1 cellular context compared by ENCODE assay signal in the genomic region with DNA sequence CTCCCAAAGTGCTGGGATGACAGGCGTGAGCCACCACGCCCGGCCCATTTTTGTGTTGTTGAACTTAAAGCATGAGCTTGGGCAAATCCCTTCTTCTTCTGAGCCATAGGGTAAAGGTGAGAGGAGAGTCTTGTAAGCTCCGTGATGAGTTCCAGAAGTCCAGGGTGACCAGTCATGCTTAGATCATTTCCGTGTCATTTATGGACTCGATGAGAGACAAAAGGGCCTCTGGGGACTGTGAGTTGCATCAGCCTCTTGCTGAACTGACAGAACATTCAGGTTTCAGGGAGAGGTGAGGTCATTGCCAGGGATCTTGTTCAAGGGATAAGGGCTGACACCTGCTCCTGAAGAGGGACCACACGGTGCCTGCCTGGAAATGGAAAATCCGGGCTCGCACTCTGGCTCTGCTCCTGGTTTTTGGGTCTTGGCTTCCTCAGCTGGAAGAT.
TF ChIP-seq lines count a peak whose summit lies in the region.

No MANE protein-coding gene starts in this region.

TF ChIP-seq in HepG2, 621 proteins besides CTCF, POLR2A, EP300 and RAD21 (continued from another document and continues in another):
- TF ChIP-seq, protein P1, sequence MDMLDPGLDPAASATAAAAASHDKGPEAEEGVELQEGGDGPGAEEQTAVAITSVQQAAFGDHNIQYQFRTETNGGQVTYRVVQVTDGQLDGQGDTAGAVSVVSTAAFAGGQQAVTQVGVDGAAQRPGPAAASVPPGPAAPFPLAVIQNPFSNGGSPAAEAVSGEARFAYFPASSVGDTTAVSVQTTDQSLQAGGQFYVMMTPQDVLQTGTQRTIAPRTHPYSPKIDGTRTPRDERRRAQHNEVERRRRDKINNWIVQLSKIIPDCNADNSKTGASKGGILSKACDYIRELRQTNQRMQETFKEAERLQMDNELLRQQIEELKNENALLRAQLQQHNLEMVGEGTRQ (IDR thresholded peaks at IDR 0.05; ENCODE audit: low read depth, low read length), result no peak
- TF ChIP-seq, protein P1 (CRISPR knock-in tag; IDR thresholded peaks at IDR 0.05; ENCODE audit: borderline replicate concordance), result no peak
- TF ChIP-seq ESRRA (CRISPR knock-in tag; IDR thresholded peaks at IDR 0.05; ENCODE audit: low read depth) (no peak), KDM2A (CRISPR knock-in tag; IDR thresholded peaks at IDR 0.05; ENCODE audit: borderline replicate concordance, low read depth) (no peak; the same call in 1 of the 2 replicates), ZNF333 (CRISPR knock-in tag; IDR thresholded peaks at IDR 0.05; ENCODE audit: borderline replicate concordance) (no peak), HOXD1 (CRISPR knock-in tag; IDR thresholded peaks at IDR 0.05) (no peak), TOPORS (CRISPR knock-in tag; IDR thresholded peaks at IDR 0.05) (no peak), ZBTB3 (CRISPR knock-in tag; IDR thresholded peaks at IDR 0.05; ENCODE audit: borderline replicate concordance, low read depth) (no peak), SNAI1 (CRISPR knock-in tag; IDR thresholded peaks at IDR 0.05; ENCODE audit: borderline replicate concordance) (no peak), MAFF (IDR thresholded peaks at IDR 0.05; ENCODE audit: low read depth, low read length) (peak; percentile 61; the same call in 1 of the 2 replicates), MLLT10 (CRISPR knock-in tag; IDR thresholded peaks at IDR 0.05) (no peak), NFRKB (IDR thresholded peaks at IDR 0.05) (no peak), ZNF382 (CRISPR knock-in tag; IDR thresholded peaks at IDR 0.05; ENCODE audit: borderline replicate concordance) (no peak), HMGA1 (CRISPR knock-in tag; conservative IDR thresholded peaks at IDR 0.05) (no peak), KAT2B (IDR thresholded peaks at IDR 0.05; ENCODE audit: borderline replicate concordance, low read depth, low read length) (no peak), ZNF383 (CRISPR knock-in tag; IDR thresholded peaks at IDR 0.05; ENCODE audit: borderline replicate concordance) (no peak), ZNF619 (CRISPR knock-in tag; IDR thresholded peaks at IDR 0.05) (no peak), NFE2 (CRISPR knock-in tag; IDR thresholded peaks at IDR 0.05) (no peak), DPF2 (CRISPR knock-in tag; IDR thresholded peaks at IDR 0.05; ENCODE audit: borderline replicate concordance, low read depth) (no peak), ATRX (CRISPR knock-in tag; IDR thresholded peaks at IDR 0.05; ENCODE audit: borderline replicate concordance) (no peak), ZSCAN31 (CRISPR knock-in tag; IDR thresholded peaks at IDR 0.05; ENCODE audit: low read depth) (no peak), CBX1 (IDR thresholded peaks at IDR 0.05; ENCODE audit: low read depth) (no peak), ZNF431 (CRISPR knock-in tag; IDR thresholded peaks at IDR 0.05; ENCODE audit: borderline replicate concordance, low read depth) (no peak), CBX5 (CRISPR knock-in tag; IDR thresholded peaks at IDR 0.05; ENCODE audit: borderline replicate concordance) (no peak), ZSCAN21 (CRISPR knock-in tag; IDR thresholded peaks at IDR 0.05; ENCODE audit: borderline replicate concordance) (no peak), ZNF329 (CRISPR knock-in tag; IDR thresholded peaks at IDR 0.05; ENCODE audit: low read depth) (no peak), KLF16 (CRISPR knock-in tag; IDR thresholded peaks at IDR 0.05) (no peak), ZNF251 (CRISPR knock-in tag; IDR thresholded peaks at IDR 0.05) (no peak), ETV5 (CRISPR knock-in tag; IDR thresholded peaks at IDR 0.05; ENCODE audit: borderline replicate concordance) (peak; percentile 71; the same call in 1 of the 2 replicates), NR2F6 (IDR thresholded peaks at IDR 0.05) (no peak), NR2F6 (CRISPR knock-in tag; IDR thresholded peaks at IDR 0.05) (0 out of 2 replicates have a peak, but pooled peaks have one; percentile 29), SNRNP70 (IDR thresholded peaks at IDR 0.05; ENCODE audit: low read depth, low read length) (no peak), HNRNPH1 (optimal IDR thresholded peaks at IDR 0.05; ENCODE audit: low read depth, low read length) (no peak), ZNF891 (CRISPR knock-in tag; IDR thresholded peaks at IDR 0.05) (no peak), TEAD2 (CRISPR knock-in tag; IDR thresholded peaks at IDR 0.05) (no peak), ZNF180 (CRISPR knock-in tag; IDR thresholded peaks at IDR 0.05; ENCODE audit: borderline replicate concordance, low read depth) (no peak), NFIC (IDR thresholded peaks at IDR 0.05; ENCODE audit: low read length) (peak; percentile 46; the same call in 1 of the 2 replicates), RBFOX2 (IDR thresholded peaks at IDR 0.05; ENCODE audit: low read depth, low read length) (no peak), CEBPG (CRISPR knock-in tag; IDR thresholded peaks at IDR 0.05) (peak; percentile 97), ZBTB38 (CRISPR knock-in tag; IDR thresholded peaks at IDR 0.05) (no peak)
- TF ChIP-seq, protein P2, sequence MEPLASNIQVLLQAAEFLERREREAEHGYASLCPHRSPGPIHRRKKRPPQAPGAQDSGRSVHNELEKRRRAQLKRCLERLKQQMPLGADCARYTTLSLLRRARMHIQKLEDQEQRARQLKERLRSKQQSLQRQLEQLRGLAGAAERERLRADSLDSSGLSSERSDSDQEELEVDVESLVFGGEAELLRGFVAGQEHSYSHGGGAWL (CRISPR knock-in tag; IDR thresholded peaks at IDR 0.05), result no peak
- TF ChIP-seq, protein P3, sequence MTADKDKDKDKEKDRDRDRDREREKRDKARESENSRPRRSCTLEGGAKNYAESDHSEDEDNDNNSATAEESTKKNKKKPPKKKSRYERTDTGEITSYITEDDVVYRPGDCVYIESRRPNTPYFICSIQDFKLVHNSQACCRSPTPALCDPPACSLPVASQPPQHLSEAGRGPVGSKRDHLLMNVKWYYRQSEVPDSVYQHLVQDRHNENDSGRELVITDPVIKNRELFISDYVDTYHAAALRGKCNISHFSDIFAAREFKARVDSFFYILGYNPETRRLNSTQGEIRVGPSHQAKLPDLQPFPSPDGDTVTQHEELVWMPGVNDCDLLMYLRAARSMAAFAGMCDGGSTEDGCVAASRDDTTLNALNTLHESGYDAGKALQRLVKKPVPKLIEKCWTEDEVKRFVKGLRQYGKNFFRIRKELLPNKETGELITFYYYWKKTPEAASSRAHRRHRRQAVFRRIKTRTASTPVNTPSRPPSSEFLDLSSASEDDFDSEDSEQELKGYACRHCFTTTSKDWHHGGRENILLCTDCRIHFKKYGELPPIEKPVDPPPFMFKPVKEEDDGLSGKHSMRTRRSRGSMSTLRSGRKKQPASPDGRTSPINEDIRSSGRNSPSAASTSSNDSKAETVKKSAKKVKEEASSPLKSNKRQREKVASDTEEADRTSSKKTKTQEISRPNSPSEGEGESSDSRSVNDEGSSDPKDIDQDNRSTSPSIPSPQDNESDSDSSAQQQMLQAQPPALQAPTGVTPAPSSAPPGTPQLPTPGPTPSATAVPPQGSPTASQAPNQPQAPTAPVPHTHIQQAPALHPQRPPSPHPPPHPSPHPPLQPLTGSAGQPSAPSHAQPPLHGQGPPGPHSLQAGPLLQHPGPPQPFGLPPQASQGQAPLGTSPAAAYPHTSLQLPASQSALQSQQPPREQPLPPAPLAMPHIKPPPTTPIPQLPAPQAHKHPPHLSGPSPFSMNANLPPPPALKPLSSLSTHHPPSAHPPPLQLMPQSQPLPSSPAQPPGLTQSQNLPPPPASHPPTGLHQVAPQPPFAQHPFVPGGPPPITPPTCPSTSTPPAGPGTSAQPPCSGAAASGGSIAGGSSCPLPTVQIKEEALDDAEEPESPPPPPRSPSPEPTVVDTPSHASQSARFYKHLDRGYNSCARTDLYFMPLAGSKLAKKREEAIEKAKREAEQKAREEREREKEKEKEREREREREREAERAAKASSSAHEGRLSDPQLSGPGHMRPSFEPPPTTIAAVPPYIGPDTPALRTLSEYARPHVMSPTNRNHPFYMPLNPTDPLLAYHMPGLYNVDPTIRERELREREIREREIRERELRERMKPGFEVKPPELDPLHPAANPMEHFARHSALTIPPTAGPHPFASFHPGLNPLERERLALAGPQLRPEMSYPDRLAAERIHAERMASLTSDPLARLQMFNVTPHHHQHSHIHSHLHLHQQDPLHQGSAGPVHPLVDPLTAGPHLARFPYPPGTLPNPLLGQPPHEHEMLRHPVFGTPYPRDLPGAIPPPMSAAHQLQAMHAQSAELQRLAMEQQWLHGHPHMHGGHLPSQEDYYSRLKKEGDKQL (CRISPR knock-in tag; IDR thresholded peaks at IDR 0.05; ENCODE audit: low read depth), result no peak
- TF ChIP-seq, protein P4, sequence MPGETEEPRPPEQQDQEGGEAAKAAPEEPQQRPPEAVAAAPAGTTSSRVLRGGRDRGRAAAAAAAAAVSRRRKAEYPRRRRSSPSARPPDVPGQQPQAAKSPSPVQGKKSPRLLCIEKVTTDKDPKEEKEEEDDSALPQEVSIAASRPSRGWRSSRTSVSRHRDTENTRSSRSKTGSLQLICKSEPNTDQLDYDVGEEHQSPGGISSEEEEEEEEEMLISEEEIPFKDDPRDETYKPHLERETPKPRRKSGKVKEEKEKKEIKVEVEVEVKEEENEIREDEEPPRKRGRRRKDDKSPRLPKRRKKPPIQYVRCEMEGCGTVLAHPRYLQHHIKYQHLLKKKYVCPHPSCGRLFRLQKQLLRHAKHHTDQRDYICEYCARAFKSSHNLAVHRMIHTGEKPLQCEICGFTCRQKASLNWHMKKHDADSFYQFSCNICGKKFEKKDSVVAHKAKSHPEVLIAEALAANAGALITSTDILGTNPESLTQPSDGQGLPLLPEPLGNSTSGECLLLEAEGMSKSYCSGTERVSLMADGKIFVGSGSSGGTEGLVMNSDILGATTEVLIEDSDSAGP (CRISPR knock-in tag; IDR thresholded peaks at IDR 0.05; ENCODE audit: borderline replicate concordance), result no peak
- TF ChIP-seq, protein P5, sequence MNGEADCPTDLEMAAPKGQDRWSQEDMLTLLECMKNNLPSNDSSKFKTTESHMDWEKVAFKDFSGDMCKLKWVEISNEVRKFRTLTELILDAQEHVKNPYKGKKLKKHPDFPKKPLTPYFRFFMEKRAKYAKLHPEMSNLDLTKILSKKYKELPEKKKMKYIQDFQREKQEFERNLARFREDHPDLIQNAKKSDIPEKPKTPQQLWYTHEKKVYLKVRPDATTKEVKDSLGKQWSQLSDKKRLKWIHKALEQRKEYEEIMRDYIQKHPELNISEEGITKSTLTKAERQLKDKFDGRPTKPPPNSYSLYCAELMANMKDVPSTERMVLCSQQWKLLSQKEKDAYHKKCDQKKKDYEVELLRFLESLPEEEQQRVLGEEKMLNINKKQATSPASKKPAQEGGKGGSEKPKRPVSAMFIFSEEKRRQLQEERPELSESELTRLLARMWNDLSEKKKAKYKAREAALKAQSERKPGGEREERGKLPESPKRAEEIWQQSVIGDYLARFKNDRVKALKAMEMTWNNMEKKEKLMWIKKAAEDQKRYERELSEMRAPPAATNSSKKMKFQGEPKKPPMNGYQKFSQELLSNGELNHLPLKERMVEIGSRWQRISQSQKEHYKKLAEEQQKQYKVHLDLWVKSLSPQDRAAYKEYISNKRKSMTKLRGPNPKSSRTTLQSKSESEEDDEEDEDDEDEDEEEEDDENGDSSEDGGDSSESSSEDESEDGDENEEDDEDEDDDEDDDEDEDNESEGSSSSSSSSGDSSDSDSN (CRISPR knock-in tag; IDR thresholded peaks at IDR 0.05), result 0 out of 2 replicates have a peak, but pooled peaks have one; percentile 31
- TF ChIP-seq, protein P6, sequence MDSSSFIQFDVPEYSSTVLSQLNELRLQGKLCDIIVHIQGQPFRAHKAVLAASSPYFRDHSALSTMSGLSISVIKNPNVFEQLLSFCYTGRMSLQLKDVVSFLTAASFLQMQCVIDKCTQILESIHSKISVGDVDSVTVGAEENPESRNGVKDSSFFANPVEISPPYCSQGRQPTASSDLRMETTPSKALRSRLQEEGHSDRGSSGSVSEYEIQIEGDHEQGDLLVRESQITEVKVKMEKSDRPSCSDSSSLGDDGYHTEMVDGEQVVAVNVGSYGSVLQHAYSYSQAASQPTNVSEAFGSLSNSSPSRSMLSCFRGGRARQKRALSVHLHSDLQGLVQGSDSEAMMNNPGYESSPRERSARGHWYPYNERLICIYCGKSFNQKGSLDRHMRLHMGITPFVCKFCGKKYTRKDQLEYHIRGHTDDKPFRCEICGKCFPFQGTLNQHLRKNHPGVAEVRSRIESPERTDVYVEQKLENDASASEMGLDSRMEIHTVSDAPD (CRISPR knock-in tag; IDR thresholded peaks at IDR 0.05), result no peak
- TF ChIP-seq, protein P7, sequence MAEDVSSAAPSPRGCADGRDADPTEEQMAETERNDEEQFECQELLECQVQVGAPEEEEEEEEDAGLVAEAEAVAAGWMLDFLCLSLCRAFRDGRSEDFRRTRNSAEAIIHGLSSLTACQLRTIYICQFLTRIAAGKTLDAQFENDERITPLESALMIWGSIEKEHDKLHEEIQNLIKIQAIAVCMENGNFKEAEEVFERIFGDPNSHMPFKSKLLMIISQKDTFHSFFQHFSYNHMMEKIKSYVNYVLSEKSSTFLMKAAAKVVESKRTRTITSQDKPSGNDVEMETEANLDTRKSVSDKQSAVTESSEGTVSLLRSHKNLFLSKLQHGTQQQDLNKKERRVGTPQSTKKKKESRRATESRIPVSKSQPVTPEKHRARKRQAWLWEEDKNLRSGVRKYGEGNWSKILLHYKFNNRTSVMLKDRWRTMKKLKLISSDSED (CRISPR knock-in tag; IDR thresholded peaks at IDR 0.05), result no peak
- TF ChIP-seq, protein P8, sequence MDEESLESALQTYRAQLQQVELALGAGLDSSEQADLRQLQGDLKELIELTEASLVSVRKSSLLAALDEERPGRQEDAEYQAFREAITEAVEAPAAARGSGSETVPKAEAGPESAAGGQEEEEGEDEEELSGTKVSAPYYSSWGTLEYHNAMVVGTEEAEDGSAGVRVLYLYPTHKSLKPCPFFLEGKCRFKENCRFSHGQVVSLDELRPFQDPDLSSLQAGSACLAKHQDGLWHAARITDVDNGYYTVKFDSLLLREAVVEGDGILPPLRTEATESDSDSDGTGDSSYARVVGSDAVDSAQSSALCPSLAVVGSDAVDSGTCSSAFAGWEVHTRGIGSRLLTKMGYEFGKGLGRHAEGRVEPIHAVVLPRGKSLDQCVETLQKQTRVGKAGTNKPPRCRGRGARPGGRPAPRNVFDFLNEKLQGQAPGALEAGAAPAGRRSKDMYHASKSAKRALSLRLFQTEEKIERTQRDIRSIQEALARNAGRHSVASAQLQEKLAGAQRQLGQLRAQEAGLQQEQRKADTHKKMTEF (CRISPR knock-in tag; IDR thresholded peaks at IDR 0.05), result peak; percentile 60
